11 cellular contexts compared by ENCODE assay signal in genomic region chr12:50574621-50575348, GRCh38.
DNase-seq lines count a peak whose midpoint lies in the region; ATAC-seq and TF ChIP-seq lines count a peak whose summit lies in the region.
"Had no signal": no experiment of that assay in that cellular context is flagged by ENCODE, and none has a peak within 500 bp of the region (broad histone marks: within the 10 kb centered on the region; RNA-seq: fewer than 3 reads in every experiment).

No MANE protein-coding gene starts in this region.

- ATAC-seq in lower lobe of right lung (peak; percentile 47 to 49), HG03139 (IDR thresholded peaks at IDR 0.05; ENCODE audit: unreplicated experiment) (no peak), GM18517 (IDR thresholded peaks at IDR 0.05; ENCODE audit: unreplicated experiment) (no peak)
- ATAC-seq: left ventricle myocardium superior had no signal

- TF ChIP-seq POLR2A in uterus (IDR thresholded peaks at IDR 0.05) (no peak), esophagus squamous epithelium (IDR thresholded peaks at IDR 0.05) (no peak)

- H3K4me3 ChIP-seq in HUES6 (ENCODE audit: low read depth, low read length) (no peak overlapping the region), dorsolateral prefrontal cortex (peak overlapping the region in 7 of 59 donors; percentile 4 to 16 (median 8)), lower lobe of right lung (no peak overlapping the region), uterus (no peak overlapping the region), esophagus squamous epithelium (no peak overlapping the region)

- DNase-seq in dorsolateral prefrontal cortex, result no peak
- DNase-seq in lower lobe of right lung, result no peak
- no peak for DNase-seq in uterus
- DNase-seq in esophagus squamous epithelium (lab: John Stamatoyannopoulos, UW), result no peak
- DNase-seq: aorta, DMS79 treated with DMSO at 0.1 percent for 48 hours, left ventricle myocardium superior, NCI-H2081 had no signal

- intact Hi-C loops in dorsolateral prefrontal cortex (cut with DNase I), result loop anchor here (5.0 to 10.0 kb wide), 2 partner anchors 67 to 70 kb away; partner anchors contain the start of gene DIP2B (in 1 of the 2)
- intact Hi-C loops in lower lobe of right lung (cut with DNase I), result no loop called here
- intact Hi-C loops in uterus (cut with DNase I; ENCODE audit: low total_unique reads), result no loop called here
- intact Hi-C loops in esophagus squamous epithelium (cut with DNase I), result no loop called here

- no peak for TF ChIP-seq CTCF in dorsolateral prefrontal cortex (IDR thresholded peaks at IDR 0.05 in 54 of 56, conservative IDR thresholded peaks at IDR 0.05 in 2 of 56; ENCODE audit: low read depth in 1 of 56, partially characterized antibody in 56 of 56)
- no peak for TF ChIP-seq CTCF in lower lobe of right lung (IDR thresholded peaks at IDR 0.05)
- no peak for TF ChIP-seq CTCF in uterus (IDR thresholded peaks at IDR 0.05)
- no peak for TF ChIP-seq CTCF in esophagus squamous epithelium (IDR thresholded peaks at IDR 0.05)

- H3K9me3 ChIP-seq in HUES6 (ENCODE audit: control insufficient read depth, insufficient read depth, low read depth, low read length) (no peaks in the 10 kb centered on the region), lower lobe of right lung (no peaks in the 10 kb centered on the region), uterus (no peaks in the 10 kb centered on the region), esophagus squamous epithelium (no peaks in the 10 kb centered on the region)

- H3K4me1 ChIP-seq in HUES6 (ENCODE audit: control insufficient read depth, insufficient read depth, low read length), result peaks cover 34% of the 10 kb centered on the region
- H3K4me1 ChIP-seq in lower lobe of right lung, result peaks cover 70% of the 10 kb centered on the region
- peaks cover 19% of the 10 kb centered on the region in 2 donors for H3K4me1 ChIP-seq in uterus
- peaks cover 21 to 69% (median 35%) of the 10 kb centered on the region in 3 donors for H3K4me1 ChIP-seq in esophagus squamous epithelium

- H3K27me3 ChIP-seq in HUES6 (ENCODE audit: control insufficient read depth, insufficient read depth, low read length), result no peaks in the 10 kb centered on the region
- H3K27me3 ChIP-seq in dorsolateral prefrontal cortex, result no peaks in the 10 kb centered on the region
- no peaks in the 10 kb centered on the region for H3K27me3 ChIP-seq in lower lobe of right lung (ENCODE audit: low read depth)
- H3K27me3 ChIP-seq in uterus, result no peaks in the 10 kb centered on the region
- H3K27me3 ChIP-seq in esophagus squamous epithelium, result no peaks in the 10 kb centered on the region

- H3K36me3 ChIP-seq in HUES6 (ENCODE audit: control insufficient read depth, insufficient read depth, low read length) (no peaks in the 10 kb centered on the region), lower lobe of right lung (no peaks in the 10 kb centered on the region), uterus (no peaks in the 10 kb centered on the region), esophagus squamous epithelium (no peaks in the 10 kb centered on the region)

- peak overlapping the region; percentile 31; the same call in 1 of the 2 replicates for H3K27ac ChIP-seq in HUES6 (ENCODE audit: low read depth, low read length)
- H3K27ac ChIP-seq in dorsolateral prefrontal cortex, result peak overlapping the region in 58 of 59 donors; percentile 7 to 86 (median 67)
- peak overlapping the region; percentile 57 for H3K27ac ChIP-seq in lower lobe of right lung
- peak overlapping the region; percentile 53 to 61 for H3K27ac ChIP-seq in uterus
- peak overlapping the region in 2 of 4 donors; percentile 17 to 29 for H3K27ac ChIP-seq in esophagus squamous epithelium

- H3K9ac ChIP-seq in HUES6 (ENCODE audit: low read length), result no peak overlapping the region

- WGBS in esophagus squamous epithelium, 2 donors, result 48% methylated on average over 5 of the region's 5 CpGs

Comparison
In these comparisons a context has a peak if more than half of its experiments do, and no peak if none do; other contexts are left out.
1. ATAC-seq: peak in lower lobe of right lung (2 of 2); none in HG03139 (single experiment) and GM18517 (single experiment).
2. intact Hi-C loops: an anchor here in dorsolateral prefrontal cortex (5.0 to 10.0 kb wide); none called in lower lobe of right lung, uterus and esophagus squamous epithelium.